ENCODE assay signal across 9 cellular contexts in the genomic region with DNA sequence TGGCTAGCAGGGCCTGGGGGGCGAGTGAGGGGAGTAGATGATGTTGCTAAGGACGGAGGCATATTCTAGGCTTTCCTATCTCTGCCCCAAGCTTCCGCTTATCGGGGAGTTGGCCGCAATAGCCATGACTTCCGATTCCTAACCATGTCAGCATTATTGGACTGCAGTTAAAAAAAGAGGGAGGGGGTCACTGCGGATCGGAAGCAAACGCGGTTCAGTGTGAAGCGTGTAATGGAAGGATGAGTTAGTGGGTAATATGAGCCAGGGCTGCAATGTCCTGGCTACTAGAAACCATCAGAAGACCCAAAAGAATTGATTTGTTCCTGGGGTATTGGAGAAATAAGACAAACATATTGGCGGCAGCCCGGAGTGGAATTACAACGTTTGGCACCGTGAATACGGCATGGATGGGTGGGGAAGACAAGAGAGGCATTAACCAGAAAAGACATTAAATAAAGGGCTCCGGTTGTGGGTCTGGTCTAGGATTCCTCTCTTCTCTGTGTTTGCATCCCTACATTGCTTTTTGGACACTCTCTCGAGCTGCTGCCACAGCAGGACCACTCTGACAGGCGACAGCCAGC.
DNase-seq lines count a peak whose midpoint lies in the region; ATAC-seq and TF ChIP-seq lines count a peak whose summit lies in the region.
"Had no signal": no experiment of that assay in that cellular context is flagged by ENCODE, and none has a peak within 500 bp of the region (broad histone marks: within the 10 kb centered on the region; RNA-seq: fewer than 3 reads in every experiment).

No MANE protein-coding gene starts in this region.

- no peaks in the 10 kb centered on the region for H3K36me3 ChIP-seq in hepatocyte (replicated peaks; ENCODE audit: insufficient read depth, low read depth)

- no peak overlapping the region for H3K27ac ChIP-seq in hepatocyte

- DNase-seq in GM03348 (ENCODE audit: low spot score) (peak; percentile 6), hepatocyte (ENCODE audit: low spot score) (no peak), sciatic nerve (ENCODE audit: low spot score) (no peak), mucosa of gallbladder (ENCODE audit: low spot score) (no peak)
- DNase-seq in stimulated activated CD4-positive, alpha-beta T cell treated with anti-CD3 and anti-CD28 coated beads, Interleukin-12 subunit alpha, Interleukin-12 subunit beta, amount 100 ng/mL, for 4 hours, result no peak

- peak overlapping the region; percentile 95 for H3K4me2 ChIP-seq in hepatocyte

- peaks cover 63% of the 10 kb centered on the region for H3K27me3 ChIP-seq in hepatocyte

- peak overlapping the region; percentile 58 for H3K4me3 ChIP-seq in hepatocyte

- H4K20me1 ChIP-seq in hepatocyte (ENCODE audit: insufficient read depth, poor library complexity, severe bottlenecking), result no peaks in the 10 kb centered on the region

- H3K4me1 ChIP-seq in hepatocyte (ENCODE audit: insufficient read depth), result peaks cover 4% of the 10 kb centered on the region

- H3K9me3 ChIP-seq in hepatocyte (ENCODE audit: low read depth), result no peaks in the 10 kb centered on the region

- ATAC-seq in SK-N-SH treated with all-trans-retinoic acid at 6 μM for 48 hours (peak; percentile 17; the same call in 2 of the 3 replicates), sciatic nerve (peak; percentile 10), GM18870 (IDR thresholded peaks at IDR 0.05; ENCODE audit: unreplicated experiment) (no peak), HG03095 (IDR thresholded peaks at IDR 0.05; ENCODE audit: unreplicated experiment) (no peak)
- ATAC-seq: activated T-helper 17 cell treated with anti-CD3 and anti-CD28 coated beads, Interleukin-2, amount 50 U/mL, for 72 hours had no signal

- 47% methylated on average over 19 of the region's 19 CpGs for WGBS in hepatocyte (ENCODE audit: low lambda C conversion rate, missing lambda C conversion rate)

- intact Hi-C loops in sciatic nerve (cut with DNase I), result no loop called here

- no peaks in the 10 kb centered on the region for H3K9me2 ChIP-seq in hepatocyte (replicated peaks; ENCODE audit: insufficient read depth)

- TF ChIP-seq CTCF in hepatocyte (IDR thresholded peaks at IDR 0.05; ENCODE audit: poor library complexity), result no peak

- no peak overlapping the region for H2AFZ ChIP-seq in hepatocyte

- no peaks in the 10 kb centered on the region for H3K79me2 ChIP-seq in hepatocyte

TF ChIP-seq in SK-N-SH treated with all-trans-retinoic acid at 6 μM for 48 hours, 23 proteins besides CTCF, POLR2A, EP300 and RAD21:
- TF ChIP-seq ZFP30 (CRISPR knock-in tag; IDR thresholded peaks at IDR 0.05) (no peak), GLIS3 (CRISPR knock-in tag; IDR thresholded peaks at IDR 0.05) (no peak), ESRRG (CRISPR knock-in tag; IDR thresholded peaks at IDR 0.05) (no peak), RARB (CRISPR knock-in tag; IDR thresholded peaks at IDR 0.05) (no peak), ZNF70 (CRISPR knock-in tag; IDR thresholded peaks at IDR 0.05) (no peak), TOX (CRISPR knock-in tag; IDR thresholded peaks at IDR 0.05; ENCODE audit: borderline replicate concordance) (no peak), ZC3H10 (CRISPR knock-in tag; IDR thresholded peaks at IDR 0.05) (no peak), BACH2 (CRISPR knock-in tag; IDR thresholded peaks at IDR 0.05; ENCODE audit: borderline replicate concordance) (no peak), ZNF8 (CRISPR knock-in tag; IDR thresholded peaks at IDR 0.05) (no peak), ZFP3 (CRISPR knock-in tag; IDR thresholded peaks at IDR 0.05) (no peak)
- TF ChIP-seq, protein P1, sequence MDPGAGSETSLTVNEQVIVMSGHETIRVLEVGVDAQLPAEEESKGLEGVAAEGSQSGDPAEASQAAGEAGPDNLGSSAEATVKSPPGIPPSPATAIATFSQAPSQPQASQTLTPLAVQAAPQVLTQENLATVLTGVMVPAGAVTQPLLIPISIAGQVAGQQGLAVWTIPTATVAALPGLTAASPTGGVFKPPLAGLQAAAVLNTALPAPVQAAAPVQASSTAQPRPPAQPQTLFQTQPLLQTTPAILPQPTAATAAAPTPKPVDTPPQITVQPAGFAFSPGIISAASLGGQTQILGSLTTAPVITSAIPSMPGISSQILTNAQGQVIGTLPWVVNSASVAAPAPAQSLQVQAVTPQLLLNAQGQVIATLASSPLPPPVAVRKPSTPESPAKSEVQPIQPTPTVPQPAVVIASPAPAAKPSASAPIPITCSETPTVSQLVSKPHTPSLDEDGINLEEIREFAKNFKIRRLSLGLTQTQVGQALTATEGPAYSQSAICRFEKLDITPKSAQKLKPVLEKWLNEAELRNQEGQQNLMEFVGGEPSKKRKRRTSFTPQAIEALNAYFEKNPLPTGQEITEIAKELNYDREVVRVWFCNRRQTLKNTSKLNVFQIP (CRISPR knock-in tag; IDR thresholded peaks at IDR 0.05; ENCODE audit: borderline replicate concordance, low read depth), result no peak
- TF ChIP-seq, protein P2, sequence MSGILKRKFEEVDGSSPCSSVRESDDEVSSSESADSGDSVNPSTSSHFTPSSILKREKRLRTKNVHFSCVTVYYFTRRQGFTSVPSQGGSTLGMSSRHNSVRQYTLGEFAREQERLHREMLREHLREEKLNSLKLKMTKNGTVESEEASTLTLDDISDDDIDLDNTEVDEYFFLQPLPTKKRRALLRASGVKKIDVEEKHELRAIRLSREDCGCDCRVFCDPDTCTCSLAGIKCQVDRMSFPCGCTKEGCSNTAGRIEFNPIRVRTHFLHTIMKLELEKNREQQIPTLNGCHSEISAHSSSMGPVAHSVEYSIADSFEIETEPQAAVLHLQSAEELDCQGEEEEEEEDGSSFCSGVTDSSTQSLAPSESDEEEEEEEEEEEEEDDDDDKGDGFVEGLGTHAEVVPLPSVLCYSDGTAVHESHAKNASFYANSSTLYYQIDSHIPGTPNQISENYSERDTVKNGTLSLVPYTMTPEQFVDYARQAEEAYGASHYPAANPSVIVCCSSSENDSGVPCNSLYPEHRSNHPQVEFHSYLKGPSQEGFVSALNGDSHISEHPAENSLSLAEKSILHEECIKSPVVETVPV (CRISPR knock-in tag; IDR thresholded peaks at IDR 0.05), result no peak
- TF ChIP-seq, protein P3, sequence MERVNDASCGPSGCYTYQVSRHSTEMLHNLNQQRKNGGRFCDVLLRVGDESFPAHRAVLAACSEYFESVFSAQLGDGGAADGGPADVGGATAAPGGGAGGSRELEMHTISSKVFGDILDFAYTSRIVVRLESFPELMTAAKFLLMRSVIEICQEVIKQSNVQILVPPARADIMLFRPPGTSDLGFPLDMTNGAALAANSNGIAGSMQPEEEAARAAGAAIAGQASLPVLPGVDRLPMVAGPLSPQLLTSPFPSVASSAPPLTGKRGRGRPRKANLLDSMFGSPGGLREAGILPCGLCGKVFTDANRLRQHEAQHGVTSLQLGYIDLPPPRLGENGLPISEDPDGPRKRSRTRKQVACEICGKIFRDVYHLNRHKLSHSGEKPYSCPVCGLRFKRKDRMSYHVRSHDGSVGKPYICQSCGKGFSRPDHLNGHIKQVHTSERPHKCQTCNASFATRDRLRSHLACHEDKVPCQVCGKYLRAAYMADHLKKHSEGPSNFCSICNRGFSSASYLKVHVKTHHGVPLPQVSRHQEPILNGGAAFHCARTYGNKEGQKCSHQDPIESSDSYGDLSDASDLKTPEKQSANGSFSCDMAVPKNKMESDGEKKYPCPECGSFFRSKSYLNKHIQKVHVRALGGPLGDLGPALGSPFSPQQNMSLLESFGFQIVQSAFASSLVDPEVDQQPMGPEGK (CRISPR knock-in tag; IDR thresholded peaks at IDR 0.05; ENCODE audit: borderline replicate concordance), result no peak
- TF ChIP-seq, protein P4, sequence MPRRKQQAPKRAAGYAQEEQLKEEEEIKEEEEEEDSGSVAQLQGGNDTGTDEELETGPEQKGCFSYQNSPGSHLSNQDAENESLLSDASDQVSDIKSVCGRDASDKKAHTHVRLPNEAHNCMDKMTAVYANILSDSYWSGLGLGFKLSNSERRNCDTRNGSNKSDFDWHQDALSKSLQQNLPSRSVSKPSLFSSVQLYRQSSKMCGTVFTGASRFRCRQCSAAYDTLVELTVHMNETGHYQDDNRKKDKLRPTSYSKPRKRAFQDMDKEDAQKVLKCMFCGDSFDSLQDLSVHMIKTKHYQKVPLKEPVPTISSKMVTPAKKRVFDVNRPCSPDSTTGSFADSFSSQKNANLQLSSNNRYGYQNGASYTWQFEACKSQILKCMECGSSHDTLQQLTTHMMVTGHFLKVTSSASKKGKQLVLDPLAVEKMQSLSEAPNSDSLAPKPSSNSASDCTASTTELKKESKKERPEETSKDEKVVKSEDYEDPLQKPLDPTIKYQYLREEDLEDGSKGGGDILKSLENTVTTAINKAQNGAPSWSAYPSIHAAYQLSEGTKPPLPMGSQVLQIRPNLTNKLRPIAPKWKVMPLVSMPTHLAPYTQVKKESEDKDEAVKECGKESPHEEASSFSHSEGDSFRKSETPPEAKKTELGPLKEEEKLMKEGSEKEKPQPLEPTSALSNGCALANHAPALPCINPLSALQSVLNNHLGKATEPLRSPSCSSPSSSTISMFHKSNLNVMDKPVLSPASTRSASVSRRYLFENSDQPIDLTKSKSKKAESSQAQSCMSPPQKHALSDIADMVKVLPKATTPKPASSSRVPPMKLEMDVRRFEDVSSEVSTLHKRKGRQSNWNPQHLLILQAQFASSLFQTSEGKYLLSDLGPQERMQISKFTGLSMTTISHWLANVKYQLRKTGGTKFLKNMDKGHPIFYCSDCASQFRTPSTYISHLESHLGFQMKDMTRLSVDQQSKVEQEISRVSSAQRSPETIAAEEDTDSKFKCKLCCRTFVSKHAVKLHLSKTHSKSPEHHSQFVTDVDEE (CRISPR knock-in tag; IDR thresholded peaks at IDR 0.05), result no peak

Comparison
In these comparisons a context has a peak if more than half of its experiments do, and no peak if none do; other contexts are left out.
1. ATAC-seq: peak in SK-N-SH treated with all-trans-retinoic acid at 6 μM for 48 hours (single experiment) and sciatic nerve (single experiment); none in GM18870 (single experiment) and HG03095 (single experiment).